ENCODE assay signal across 33 cellular contexts in genomic region chr5:173248481-173248880, GRCh38. TPM values are rescaled to one million over a fixed set of nuclear protein-coding genes. Genes with fewer than 3 reads are reported as not detected.
"Had no signal": no experiment of that assay in that cellular context is flagged by ENCODE, and none has a peak within 500 bp of the region (broad histone marks: within the 10 kb centered on the region; RNA-seq: fewer than 3 reads in every experiment).

No MANE protein-coding gene starts in this region.

- H3K27me3 ChIP-seq: ovary had no signal

- H3K9me3 ChIP-seq: colonic mucosa, gastrocnemius medialis, psoas muscle, right lobe of liver, suprapubic skin, transverse colon, vagina had no signal

- H3K27ac ChIP-seq: colonic mucosa, epithelial cell of prostate, gastrocnemius medialis, ovary, psoas muscle, right lobe of liver, suprapubic skin, transverse colon, vagina had no signal

- H3K4me3 ChIP-seq: colonic mucosa, gastrocnemius medialis, lung, ovary, psoas muscle, right lobe of liver, smooth muscle cell, suprapubic skin, transverse colon, vagina had no signal

- H3K4me2 ChIP-seq: smooth muscle cell had no signal

- H3K4me1 ChIP-seq: colonic mucosa had no signal

- ATAC-seq: esophagus mucosa; gastrocnemius medialis; left colon; natural killer cell; psoas muscle; right lobe of liver; stimulated activated naive CD8-positive, alpha-beta T cell treated with anti-CD3 and anti-CD28 coated beads, Interleukin-15, amount 100 ng/mL, for 72 hours had no signal

- H3K36me3 ChIP-seq: colonic mucosa, gastrocnemius medialis, ovary, right lobe of liver, suprapubic skin, transverse colon, vagina had no signal

- DNase-seq: colonic mucosa; effector CD8-positive, alpha-beta T cell; endodermal cell; foreskin fibroblast; gastrocnemius medialis; head of caudate nucleus; hippocampal formation; left colon; natural killer cell; occipital lobe; ovary; psoas muscle; right lobe of liver; stimulated activated CD4-positive, alpha-beta T cell treated with anti-CD3 and anti-CD28 coated beads, Interleukin-12 subunit alpha, Interleukin-12 subunit beta, amount 100 ng/mL, for 4 hours; stimulated activated CD4-positive, alpha-beta T cell treated with anti-CD3 and anti-CD28 coated beads, Interleukin-1b, Interleukin-23, amount 100 ng/mL, for 48 hours; stimulated activated CD4-positive, alpha-beta T cell treated with anti-CD3 and anti-CD28 coated beads, Interleukin-4, amount 100 ng/mL, for 1 hour; stimulated activated CD8-positive, alpha-beta memory T cell treated with anti-CD3 and anti-CD28 coated beads, Interleukin-4, amount 100 ng/mL, for 48 hours; stimulated activated naive CD4-positive, alpha-beta T cell; stimulated activated naive CD8-positive, alpha-beta T cell treated with anti-CD3 and anti-CD28 coated beads, Interleukin-15, amount 100 ng/mL, for 72 hours; transverse colon had no signal

RNA-seq across cellular contexts. Expression of gene NKX2-5, which starts 13.5 kb away (rescaled TPM):
- total RNA-seq: colonic mucosa, esophagus mucosa, gastrocnemius medialis, glomerular endothelial cell, kidney epithelial cell, left colon, liver, lung, mononuclear cell, natural killer cell, occipital lobe, ovary, renal cortical epithelial cell, right lobe of liver, suprapubic skin, transverse colon, ureter, vagina had no signal
- polyA plus RNA-seq: liver, lung, neural cell, ovary, psoas muscle had no signal
